ENCODE assay signal across 9 cellular contexts in genomic region chr20:19815553-19815991, GRCh38. TPM values are rescaled to one million over a fixed set of nuclear protein-coding genes. Genes with fewer than 3 reads are reported as not detected.
DNase-seq lines count a peak whose midpoint lies in the region; ATAC-seq and TF ChIP-seq lines count a peak whose summit lies in the region.
"Had no signal": no experiment of that assay in that cellular context is flagged by ENCODE, and none has a peak within 500 bp of the region (broad histone marks: within the 10 kb centered on the region; RNA-seq: fewer than 3 reads in every experiment).

No MANE protein-coding gene starts in this region.

- peak overlapping the region in 7 of 8 donors; percentile 5 to 71 (median 60) for H3K27ac ChIP-seq in spleen
- no peak overlapping the region for H3K27ac ChIP-seq in CD4-positive, alpha-beta T cell (ENCODE audit: low read depth, low read length)

- H3K36me3 Mint-ChIP-seq in CD4-positive, alpha-beta T cell (ENCODE audit: low read depth) = no peaks in the 10 kb centered on the region

- CTCF ChIA-PET in CD4-positive, alpha-beta T cell (lab: Charles Lee) = no interaction called here
- CTCF ChIA-PET in GM10248 (lab: Yijun Ruan, JAX) = interaction anchor here (1.1 to 1.8 kb wide), 5 partner anchors 8 to 92 kb away, joined by 3 to 8 read pairs (median 3); no protein-coding TSS in a partner anchor

- no peak overlapping the region for H3K4me3 ChIP-seq in spleen
- H3K4me3 ChIP-seq: tibial artery had no signal

- H3K9me3 Mint-ChIP-seq in CD4-positive, alpha-beta T cell = peaks cover 5% of the 10 kb centered on the region

- no peak overlapping the region for H3K4me3 Mint-ChIP-seq in CD4-positive, alpha-beta T cell

- H3K4me1 ChIP-seq in spleen = peaks cover 15 to 66% (median 37%) of the 10 kb centered on the region in 6 donors

- intact Hi-C loops in Right ventricle myocardium superior (cut with DNase I) (no loop called here), spleen (cut with DNase I; ENCODE audit: low total_unique reads) (no loop called here)
- intact Hi-C loops in CD4-positive, alpha-beta T cell (cut with DNase I, micrococcal nuclease) = no loop called here

- TF ChIP-seq CTCF in spleen (IDR thresholded peaks at IDR 0.05 in 8 of 11, conservative IDR thresholded peaks at IDR 0.05 in 3 of 11) (peak in 2 of 11 experiments; percentile 7 to 13), GM10248 (IDR thresholded peaks at IDR 0.05; ENCODE audit: control extremely low read depth, extremely low read depth, low read depth, missing control alignments) (no peak)
- TF ChIP-seq CTCF in CD4-positive, alpha-beta T cell (IDR thresholded peaks at IDR 0.05) = no peak

- H3K9me3 ChIP-seq in spleen = peaks cover 0 to 10% (median 6%) of the 10 kb centered on the region in 8 donors
- no peaks in the 10 kb centered on the region for H3K9me3 ChIP-seq in CD4-positive, alpha-beta T cell (ENCODE audit: control insufficient read depth, low read length)

- 6 to 13% (median 9%) methylated on average over 8 of the region's 8 CpGs for WGBS in spleen, 5 donors

- H3K27ac Mint-ChIP-seq in CD4-positive, alpha-beta T cell = no peak overlapping the region

- DNase-seq in HCEC 1CT = peak; percentile 99
- DNase-seq in SW 1271 (lab: John Stamatoyannopoulos, UW) = peak; percentile 99
- no peak for DNase-seq in Right ventricle myocardium superior
- no peak for DNase-seq in spleen
- no peak for DNase-seq in CD4-positive, alpha-beta T cell
- DNase-seq in GM10248 (ENCODE audit: extremely low spot score) = no peak

- no peaks in the 10 kb centered on the region for H3K36me3 ChIP-seq in spleen

- ATAC-seq in Right ventricle myocardium superior (ENCODE audit: poor library complexity) (peak; percentile 80), HG03025 (IDR thresholded peaks at IDR 0.05; ENCODE audit: low FRiP score, unreplicated experiment) (no peak), GM18511 (IDR thresholded peaks at IDR 0.05; ENCODE audit: unreplicated experiment) (no peak)
- ATAC-seq in CD4-positive, alpha-beta T cell (ENCODE audit: poor library complexity) = no peak

- peaks cover 23% of the 10 kb centered on the region for H3K27me3 Mint-ChIP-seq in CD4-positive, alpha-beta T cell

- POLR2A ChIA-PET in CD4-positive, alpha-beta T cell (lab: Charles Lee) = interaction anchor here (1.6 kb wide), 1 partner anchor 12 kb away, joined by 4 read pairs; no protein-coding TSS in a partner anchor
- POLR2A ChIA-PET in GM10248 (lab: Yijun Ruan, JAX) = no interaction called here

- H3K4me1 Mint-ChIP-seq in CD4-positive, alpha-beta T cell (ENCODE audit: low read depth) = no peaks in the 10 kb centered on the region

- H3K27me3 ChIP-seq in spleen (replicated peaks in 1 of 7) = no peaks in the 10 kb centered on the region
- H3K27me3 ChIP-seq in CD4-positive, alpha-beta T cell (ENCODE audit: control insufficient read depth, insufficient read depth, low read length) = no peaks in the 10 kb centered on the region
- H3K27me3 ChIP-seq: tibial artery had no signal

- TF ChIP-seq POLR2A in spleen (IDR thresholded peaks at IDR 0.05) = no peak

RNA-seq across cellular contexts. Expression of gene RIN2, which starts 57.5 kb away (rescaled TPM):
- total RNA-seq in Right ventricle myocardium superior (52.4 TPM), spleen (100 to 1,000 TPM in 2 of 7 donors, 10 to 100 TPM in 5; 56.7 to 135 (median 93.7) TPM)
- polyA plus RNA-seq in spleen = 10 to 100 TPM in 1 of 3 donors, 1 to 10 TPM in 2; 4.8 to 14.5 (median 6.2) TPM
- under 1 TPM; 0.17 to 0.33 TPM for total RNA-seq in CD4-positive, alpha-beta T cell

Comparison
In these comparisons a context has a peak if more than half of its experiments do, and no peak if none do; other contexts are left out.
1. DNase-seq: peak in HCEC 1CT (single experiment) and SW 1271 (2 of 2); none in Right ventricle myocardium superior (single experiment), spleen (single experiment), CD4-positive, alpha-beta T cell (0 of 10) and GM10248 (single experiment).
2. RNA of gene RIN2, which starts 57.5 kb away (total RNA-seq): 56.7 to 135 TPM in spleen and 52.4 TPM in Right ventricle myocardium superior (single experiment); 0.17 to 0.33 TPM in CD4-positive, alpha-beta T cell; every median in the first group is over 10 times any median in the second.